ENCODE assay signal across 1 cellular context in genomic region chr13:59176775-59177174, GRCh38.
TF ChIP-seq lines count a peak whose summit lies in the region.

No MANE protein-coding gene starts in this region.

TF ChIP-seq in H1, 55 proteins besides CTCF, POLR2A, EP300 and RAD21 (continued from another document):
- TF ChIP-seq ZNF274 (IDR thresholded peaks at IDR 0.05; ENCODE audit: borderline replicate concordance, extremely low read depth, low read length), result no peak
TF ChIP-seq in H1: peak in this region for 2.
